Comparison of ENCODE assay signal across 10 cellular contexts in the genomic region with DNA sequence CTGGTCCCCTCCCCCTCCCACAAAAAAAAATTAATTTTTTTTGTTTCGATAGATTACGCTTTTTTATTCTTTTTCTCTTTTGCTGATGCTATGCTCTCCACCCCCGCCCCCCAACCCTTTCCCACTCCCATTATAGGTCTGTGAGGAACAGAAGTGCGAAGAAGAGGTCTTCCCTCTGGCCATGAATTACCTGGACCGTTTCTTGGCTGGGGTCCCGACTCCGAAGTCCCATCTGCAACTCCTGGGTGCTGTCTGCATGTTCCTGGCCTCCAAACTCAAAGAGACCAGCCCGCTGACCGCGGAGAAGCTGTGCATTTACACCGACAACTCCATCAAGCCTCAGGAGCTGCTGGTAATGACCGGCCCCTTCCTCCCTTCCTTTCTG. TPM values are rescaled to one million over a fixed set of nuclear protein-coding genes. Genes with fewer than 3 reads are reported as not detected.
A peak's percentile ranks its signal among the peaks of the same experiment; 100 is the strongest.
DNase-seq lines count a peak whose midpoint lies in the region; ATAC-seq and TF ChIP-seq lines count a peak whose summit lies in the region.
"Had no signal": no experiment of that assay in that cellular context is flagged by ENCODE, and none has a peak within 500 bp of the region (broad histone marks: within the 10 kb centered on the region; RNA-seq: fewer than 3 reads in every experiment).

No MANE protein-coding gene starts in this region.

- H2AFZ ChIP-seq in mammary epithelial cell (ENCODE audit: low read depth, low read length) (no peak overlapping the region), mesenchymal stem cell (ENCODE audit: low read depth, low read length) (no peak overlapping the region), PC-9 (no peak overlapping the region)

- WGBS in mammary epithelial cell (ENCODE audit: low coverage, missing lambda C conversion rate): 7% methylated on average over 6 of the region's 12 CpGs
- 18% methylated on average over 12 of the region's 12 CpGs for WGBS in mesenchymal stem cell
- 39 to 45% methylated on average over 12 of the region's 12 CpGs for WGBS in thyroid gland, 2 donors

- H3K4me1 ChIP-seq in mammary epithelial cell (ENCODE audit: insufficient read depth, low read length) (peaks cover 45% of the 10 kb centered on the region), mesenchymal stem cell (ENCODE audit: control insufficient read depth, insufficient read depth, low read depth, low read length) (peaks cover 26% of the 10 kb centered on the region), thyroid gland (peaks cover 47 to 57% of the 10 kb centered on the region in 2 donors), PC-9 (replicated peaks; ENCODE audit: insufficient read depth) (no peaks in the 10 kb centered on the region)

- peaks cover 28% of the 10 kb centered on the region for H3K79me1 ChIP-seq in mesenchymal stem cell (replicated peaks; ENCODE audit: low read length, poor library complexity, severe bottlenecking)

- no peaks in the 10 kb centered on the region for H3K27me3 Mint-ChIP-seq in activated CD8-positive, alpha-beta memory T cell treated with anti-CD3 and anti-CD28 coated beads, Interleukin-2, amount 10 ng/mL, durations not matched to agents 7 days and 5 days

- H3K14ac ChIP-seq in mesenchymal stem cell (ENCODE audit: low read length in 2 of 2): no peak overlapping the region

- H3K79me2 ChIP-seq in mammary epithelial cell (ENCODE audit: insufficient read depth, low read length): peaks cover 77% of the 10 kb centered on the region
- no peaks in the 10 kb centered on the region for H3K79me2 ChIP-seq in PC-9 (ENCODE audit: low read depth)

- peaks cover 49% of the 10 kb centered on the region for H3K4me1 Mint-ChIP-seq in activated CD8-positive, alpha-beta memory T cell treated with anti-CD3 and anti-CD28 coated beads, Interleukin-2, amount 10 ng/mL, durations not matched to agents 7 days and 5 days

- no peak overlapping the region for H3K18ac ChIP-seq in mesenchymal stem cell (ENCODE audit: low read depth in 1 of 2, low read length in 2 of 2)

- H2AK5ac ChIP-seq in mesenchymal stem cell (ENCODE audit: low read length, severe bottlenecking): peak overlapping the region; percentile 3

- H3K23ac ChIP-seq in mesenchymal stem cell (ENCODE audit: low read length in 2 of 2): no peak overlapping the region

- H3K4me2 ChIP-seq in mammary epithelial cell (ENCODE audit: insufficient read depth, low read depth, low read length) (peak overlapping the region; percentile 84), mesenchymal stem cell (ENCODE audit: low read length, poor library complexity, severe bottlenecking) (peak overlapping the region; percentile 78), PC-9 (no peak overlapping the region)

- no peak for TF ChIP-seq POLR2A in thyroid gland (IDR thresholded peaks at IDR 0.05)

- no peak overlapping the region for H4K91ac ChIP-seq in mesenchymal stem cell (ENCODE audit: low read length)

- H3K27ac ChIP-seq in mammary epithelial cell (ENCODE audit: insufficient read depth, low read depth, low read length) (peak overlapping the region; percentile 94), mesenchymal stem cell (ENCODE audit: low read length, poor library complexity, severe bottlenecking) (no peak overlapping the region), thyroid gland (peak overlapping the region; percentile 82 to 97 (median 94)), PC-9 (no peak overlapping the region)

- TF ChIP-seq CTCF in mammary epithelial cell (conservative IDR thresholded peaks at IDR 0.05 in 1 of 2, IDR thresholded peaks at IDR 0.05 in 1 of 2; ENCODE audit: extremely low read depth in 1 of 2, insufficient read depth in 1 of 2, low read depth in 1 of 2, low read length in 2 of 2): no peak
- TF ChIP-seq CTCF in thyroid gland (IDR thresholded peaks at IDR 0.05): no peak
- no peak for TF ChIP-seq CTCF in PC-9 (conservative IDR thresholded peaks at IDR 0.05)

- no peaks in the 10 kb centered on the region for H3K9me2 ChIP-seq in PC-9 (ENCODE audit: insufficient read depth)

- intact Hi-C loops in mammary epithelial cell (cut with micrococcal nuclease): loop anchor here (5.0 kb wide), 1 partner anchor 974 kb away; no protein-coding TSS in a partner anchor
- intact Hi-C loops in thyroid gland (cut with DNase I): loop anchor here (5.0 kb wide), 4 partner anchors 169 to 404 kb away; a partner anchor contains a TSS
- intact Hi-C loops in PC-9 (cut with micrococcal nuclease; ENCODE audit: unreplicated experiment): loop anchor here (2.0 to 10.0 kb wide), 5 partner anchors 279 to 1201 kb away; a partner anchor contains a TSS

- no peaks in the 10 kb centered on the region for H3F3A ChIP-seq in PC-9 (ENCODE audit: insufficient read depth, low read depth)

- H3K9me3 Mint-ChIP-seq in activated CD8-positive, alpha-beta memory T cell treated with anti-CD3 and anti-CD28 coated beads, Interleukin-2, amount 10 ng/mL, durations not matched to agents 7 days and 5 days (ENCODE audit: low read depth): no peaks in the 10 kb centered on the region

- CTCF ChIA-PET in activated CD8-positive, alpha-beta memory T cell treated with anti-CD3 and anti-CD28 coated beads, Interleukin-2, amount 10 ng/mL, durations not matched to agents 7 days and 5 days (lab: Charles Lee): interaction anchor here (0.7 to 7.2 kb wide), 32 partner anchors 7 to 402 kb away, joined by 3 to 97 read pairs (median 14); a partner anchor contains a TSS
- CTCF ChIA-PET in mammary epithelial cell (lab: Charles Lee; ENCODE audit: low non-redundant PET) (interaction anchor here (1.7 kb wide), 1 partner anchor 277 kb away, joined by 13 read pairs; no protein-coding TSS in a partner anchor), PC-9 (lab: Charles Lee) (interaction anchor here (1.3 to 1.8 kb wide), 4 partner anchors 8 to 1107 kb away, joined by 3 to 19 read pairs (median 13); no protein-coding TSS in a partner anchor)

- peak overlapping the region; percentile 85 for H3K9ac ChIP-seq in mammary epithelial cell (ENCODE audit: insufficient read depth, low read length)
- peak overlapping the region; percentile 98 for H3K9ac ChIP-seq in mesenchymal stem cell (ENCODE audit: low read length)

- DNase-seq in activated CD8-positive, alpha-beta memory T cell treated with anti-CD3 and anti-CD28 coated beads, Interleukin-2, amount 10 ng/mL, durations not matched to agents 7 days and 5 days: no peak
- DNase-seq in activated CD8-positive, alpha-beta memory T cell treated with anti-CD3 and anti-CD28 coated beads, Interleukin-2, amount 50 U/mL, for 4 hours: no peak
- DNase-seq in mammary epithelial cell (no peak), mesenchymal stem cell (no peak), thyroid gland (peak; percentile 47 to 59), PC-9 (no peak)
- DNase-seq: AML-193, NCI-H524 treated with DMSO at 0.1 percent for 48 hours had no signal

- dilution Hi-C loops in mammary epithelial cell (cut with HindIII; ENCODE audit: low sequenced_read_pairs): loop anchor here (5.0 to 10.0 kb wide), 3 partner anchors 164 to 271 kb away; no protein-coding TSS in a partner anchor

- H3K27me3 ChIP-seq in mammary epithelial cell (ENCODE audit: insufficient read depth, low read length): no peaks in the 10 kb centered on the region
- peaks cover 17 to 49% of the 10 kb centered on the region in 2 experiments for H3K27me3 ChIP-seq in mesenchymal stem cell (ENCODE audit: control insufficient read depth in 1 of 2, insufficient read depth in 1 of 2, low read length in 2 of 2)
- no peaks in the 10 kb centered on the region for H3K27me3 ChIP-seq in thyroid gland
- H3K27me3 ChIP-seq in PC-9 (ENCODE audit: insufficient read depth, low read depth): peaks cover 89% of the 10 kb centered on the region

- H2BK15ac ChIP-seq in mesenchymal stem cell (ENCODE audit: low read depth, poor library complexity, severe bottlenecking): no peak overlapping the region

- H2BK12ac ChIP-seq in mesenchymal stem cell (ENCODE audit: low read length in 2 of 2): peak overlapping the region in 1 of 2 experiments; percentile 5

- no TSS peak for BruUV-seq in mammary epithelial cell (replicated peaks; lab: Mats Ljungman, UMichigan)
- no TSS peak for BruUV-seq in PC-9 (replicated peaks; lab: Mats Ljungman, UMichigan)

- H2BK5ac ChIP-seq in mesenchymal stem cell (ENCODE audit: low read depth, low read length, poor library complexity, severe bottlenecking): no peak overlapping the region

- H3K36me3 ChIP-seq in mammary epithelial cell (ENCODE audit: insufficient read depth, low read length) (peaks cover 45% of the 10 kb centered on the region), mesenchymal stem cell (ENCODE audit: control insufficient read depth in 1 of 2, insufficient read depth in 2 of 2, low read depth in 1 of 2, low read length in 2 of 2) (peaks cover 34 to 37% of the 10 kb centered on the region in 2 experiments), thyroid gland (peaks cover 8 to 17% of the 10 kb centered on the region in 2 donors), PC-9 (ENCODE audit: low read depth) (no peaks in the 10 kb centered on the region)

- H4K8ac ChIP-seq in mesenchymal stem cell (ENCODE audit: low read length): no peak overlapping the region

- in situ Hi-C loops in mammary epithelial cell (cut with MboI; ENCODE audit: low sequenced_read_pairs in 2 of 2): loop anchor here (5.0 to 25.0 kb wide), 6 partner anchors 164 to 389 kb away; no protein-coding TSS in a partner anchor

- peak overlapping the region; percentile 54 for H2BK120ac ChIP-seq in mesenchymal stem cell (ENCODE audit: low read depth, low read length)

- H3K4me3 ChIP-seq in mammary epithelial cell (replicated peaks in 1 of 3; ENCODE audit: insufficient read depth in 1 of 3, low read depth in 2 of 3, low read length in 3 of 3) (peak overlapping the region; percentile 87 to 100 (median 94)), mesenchymal stem cell (ENCODE audit: insufficient read depth in 1 of 2, low read depth in 1 of 2, low read length in 2 of 2) (peak overlapping the region; percentile 40 to 91), thyroid gland (replicated peaks in 1 of 3) (peak overlapping the region in 1 of 3 donors; percentile 79), PC-9 (no peak overlapping the region)

- ATAC-seq in activated CD8-positive, alpha-beta memory T cell treated with anti-CD3 and anti-CD28 coated beads, Interleukin-2, amount 10 ng/mL, durations not matched to agents 7 days and 5 days: no peak
- no peak for ATAC-seq in GM18909 (IDR thresholded peaks at IDR 0.05; ENCODE audit: poor library complexity, unreplicated experiment)
- no peak for ATAC-seq in HG03280 (IDR thresholded peaks at IDR 0.05; ENCODE audit: unreplicated experiment)

- H4K20me1 ChIP-seq in mammary epithelial cell (ENCODE audit: insufficient read depth, low read length): no peaks in the 10 kb centered on the region
- H4K20me1 ChIP-seq in PC-9 (ENCODE audit: insufficient read depth): no peaks in the 10 kb centered on the region

- peak overlapping the region; percentile 88 for H3K4me3 Mint-ChIP-seq in activated CD8-positive, alpha-beta memory T cell treated with anti-CD3 and anti-CD28 coated beads, Interleukin-2, amount 10 ng/mL, durations not matched to agents 7 days and 5 days

- H3K9me3 ChIP-seq in mammary epithelial cell (replicated peaks; ENCODE audit: insufficient read depth, low read length) (no peaks in the 10 kb centered on the region), mesenchymal stem cell (ENCODE audit: control insufficient read depth, low read length) (no peaks in the 10 kb centered on the region), thyroid gland (no peaks in the 10 kb centered on the region), PC-9 (ENCODE audit: insufficient read depth, low read depth) (no peaks in the 10 kb centered on the region)

- H3K27ac Mint-ChIP-seq in activated CD8-positive, alpha-beta memory T cell treated with anti-CD3 and anti-CD28 coated beads, Interleukin-2, amount 10 ng/mL, durations not matched to agents 7 days and 5 days: peak overlapping the region; percentile 100

- no peak overlapping the region for H3K4ac ChIP-seq in mesenchymal stem cell (ENCODE audit: low read depth in 1 of 2, low read length in 2 of 2)

- peaks cover 71% of the 10 kb centered on the region for H3K36me3 Mint-ChIP-seq in activated CD8-positive, alpha-beta memory T cell treated with anti-CD3 and anti-CD28 coated beads, Interleukin-2, amount 10 ng/mL, durations not matched to agents 7 days and 5 days

- POLR2A ChIA-PET in PC-9 (lab: Charles Lee; ENCODE audit: unreplicated experiment): no interaction called here

RNA-seq across cellular contexts. Expression of a gene that starts 2.3 kb away (rescaled TPM):
- 100 to 1,000 TPM; 492 to 862 TPM for total RNA-seq in activated CD8-positive, alpha-beta memory T cell treated with anti-CD3 and anti-CD28 coated beads, Interleukin-2, amount 10 ng/mL, durations not matched to agents 7 days and 5 days
- total RNA-seq in mammary epithelial cell (100 to 1,000 TPM; 483 to 932 TPM), thyroid gland (100 to 1,000 TPM in 3 of 4 donors, 10 to 100 TPM in 1; 81.4 to 135 (median 122) TPM), PC-9 (2021) (0.09 TPM in 1 of 2 replicates, not detected in the other)
- polyA plus RNA-seq in mammary epithelial cell: 234 TPM
- polyA minus RNA-seq in mammary epithelial cell: 991 TPM
- polyA plus RNA-seq in mesenchymal stem cell (2013, experiment 1 of 2): 42.1 TPM
- polyA plus RNA-seq in mesenchymal stem cell (2013, experiment 2 of 2): 38.2 TPM

RNA-seq across cellular contexts. Expression of a gene that starts 45.2 kb away (rescaled TPM):
- total RNA-seq in activated CD8-positive, alpha-beta memory T cell treated with anti-CD3 and anti-CD28 coated beads, Interleukin-2, amount 10 ng/mL, durations not matched to agents 7 days and 5 days: 10 to 100 TPM in 1 of 2 experiments, 1 to 10 TPM in 1; 7.6 to 18.1 TPM
- 10 to 100 TPM; 42.8 to 68.2 TPM for total RNA-seq in mammary epithelial cell
- 15.5 TPM for polyA plus RNA-seq in mammary epithelial cell
- polyA minus RNA-seq in mammary epithelial cell: 3.8 TPM
- 24.2 TPM for polyA plus RNA-seq in mesenchymal stem cell (2013, experiment 1 of 2)
- 25.9 TPM for polyA plus RNA-seq in mesenchymal stem cell (2013, experiment 2 of 2)
- total RNA-seq in thyroid gland: 1 to 10 TPM; 4.0 to 6.3 (median 5.4) TPM
- 9.0 and 13.2 TPM in 2 replicates for total RNA-seq in PC-9 (2021)

Comparison
In these comparisons a context has a peak if more than half of its experiments do, and no peak if none do; other contexts are left out.
1. DNase-seq: peak in thyroid gland (2 of 2); none in activated CD8-positive, alpha-beta memory T cell treated with anti-CD3 and anti-CD28 coated beads, Interleukin-2, amount 10 ng/mL, durations not matched to agents 7 days and 5 days (single experiment), activated CD8-positive, alpha-beta memory T cell treated with anti-CD3 and anti-CD28 coated beads, Interleukin-2, amount 50 U/mL, for 4 hours (single experiment), mammary epithelial cell (single experiment), mesenchymal stem cell (single experiment) and PC-9 (0 of 2).
2. H3K27ac ChIP-seq: peak in mammary epithelial cell (single experiment) and thyroid gland (3 of 3); none in mesenchymal stem cell (single experiment) and PC-9 (single experiment).
3. RNA of a gene that starts 2.3 kb away (total RNA-seq): 483 to 932 TPM in mammary epithelial cell, 492 to 862 TPM in activated CD8-positive, alpha-beta memory T cell treated with anti-CD3 and anti-CD28 coated beads, Interleukin-2, amount 10 ng/mL, durations not matched to agents 7 days and 5 days and 81.4 to 135 TPM in thyroid gland; 0.09 TPM in PC-9; every median in the first group is over 10 times any median in the second.